ENCODE assay signal across 14 cellular contexts in the genomic region with DNA sequence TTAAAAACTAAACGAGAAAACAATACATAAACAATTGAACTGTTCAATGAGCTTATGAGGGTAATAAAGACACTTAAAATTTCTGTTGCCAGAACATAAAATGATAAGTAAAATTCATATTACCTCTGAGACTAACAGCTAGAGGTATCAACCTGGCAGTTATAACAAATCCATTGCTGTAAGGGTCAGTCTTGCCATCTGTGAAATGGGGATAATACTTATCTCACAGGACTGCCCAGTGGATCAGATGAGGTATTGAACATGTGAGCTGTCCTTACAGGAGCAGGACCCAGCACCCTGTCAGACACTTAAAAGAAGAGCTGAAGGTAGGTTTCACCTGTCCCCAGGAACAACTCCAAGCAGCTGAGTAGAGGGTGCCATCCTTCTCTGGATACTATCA. TPM values are rescaled to one million over a fixed set of nuclear protein-coding genes. Genes with fewer than 3 reads are reported as not detected.
DNase-seq lines count a peak whose midpoint lies in the region; ATAC-seq, FAIRE-seq and TF ChIP-seq lines count a peak whose summit lies in the region.
"Had no signal": no experiment of that assay in that cellular context is flagged by ENCODE, and none has a peak within 500 bp of the region (broad histone marks: within the 10 kb centered on the region; RNA-seq: fewer than 3 reads in every experiment).

No MANE protein-coding gene starts in this region.

- H4K20me1 ChIP-seq in astrocyte (ENCODE audit: insufficient read depth, low read length) = no peaks in the 10 kb centered on the region

- no peaks in the 10 kb centered on the region for H3K36me3 ChIP-seq in CD8-positive, alpha-beta memory T cell (ENCODE audit: insufficient read depth, low read length)
- H3K36me3 ChIP-seq in astrocyte (ENCODE audit: insufficient read depth, low read length) (no peaks in the 10 kb centered on the region), upper lobe of left lung (no peaks in the 10 kb centered on the region)

- H3K9me3 ChIP-seq in A549 (no peaks in the 10 kb centered on the region), astrocyte (ENCODE audit: insufficient read depth, low read depth, low read length) (no peaks in the 10 kb centered on the region), upper lobe of left lung (no peaks in the 10 kb centered on the region)
- H3K9me3 ChIP-seq in CD8-positive, alpha-beta memory T cell (ENCODE audit: low read length) = no peaks in the 10 kb centered on the region

- TF ChIP-seq CTCF in A549 (IDR thresholded peaks at IDR 0.05) = no peak
- no peak for TF ChIP-seq CTCF in astrocyte (IDR thresholded peaks at IDR 0.05; ENCODE audit: insufficient read depth, low read depth, low read length)
- TF ChIP-seq CTCF in mesothelial cell of epicardium (IDR thresholded peaks at IDR 0.05; ENCODE audit: unreplicated experiment) = no peak
- no peak for TF ChIP-seq CTCF in upper lobe of left lung (IDR thresholded peaks at IDR 0.05)

- peak; percentile 13 for FAIRE-seq in A549 (lab: Jason Lieb, UNC)
- peak; percentile 83 for FAIRE-seq in astrocyte (lab: Jason Lieb, UNC)
- FAIRE-seq: A204.1, H54 had no signal

- peak overlapping the region in 5 of 8 donors; percentile 26 to 63 (median 47) for H3K27ac Mint-ChIP-seq in CD8-positive, alpha-beta memory T cell
- H3K27ac Mint-ChIP-seq in astrocyte (ENCODE audit: unreplicated experiment) = no peak overlapping the region
- no peak overlapping the region for H3K27ac Mint-ChIP-seq in mesothelial cell of epicardium

- no peak overlapping the region for H3K4me3 ChIP-seq in A549
- no peak overlapping the region for H3K4me3 ChIP-seq in CD8-positive, alpha-beta memory T cell (ENCODE audit: low read length)
- no peak overlapping the region for H3K4me3 ChIP-seq in astrocyte (ENCODE audit: insufficient read depth, low read depth, low read length)
- H3K4me3 ChIP-seq in upper lobe of left lung = no peak overlapping the region
- H3K4me3 ChIP-seq: GM23248 had no signal

- peaks cover 0 to 12% of the 10 kb centered on the region in 2 donors for H3K27me3 Mint-ChIP-seq in CD8-positive, alpha-beta memory T cell
- no peaks in the 10 kb centered on the region for H3K27me3 Mint-ChIP-seq in astrocyte (ENCODE audit: low read depth, unreplicated experiment)
- no peaks in the 10 kb centered on the region for H3K27me3 Mint-ChIP-seq in mesothelial cell of epicardium (ENCODE audit: low read depth)

- peaks cover 0 to 3% (median 0%) of the 10 kb centered on the region in 3 donors for H3K36me3 Mint-ChIP-seq in CD8-positive, alpha-beta memory T cell
- H3K36me3 Mint-ChIP-seq in astrocyte (ENCODE audit: low read depth, unreplicated experiment) (no peaks in the 10 kb centered on the region), mesothelial cell of epicardium (no peaks in the 10 kb centered on the region)

- H3K27ac ChIP-seq in A549 (no peak overlapping the region), astrocyte (ENCODE audit: low read depth, low read length) (no peak overlapping the region), upper lobe of left lung (no peak overlapping the region)
- H3K27ac ChIP-seq in CD8-positive, alpha-beta memory T cell (ENCODE audit: low read depth, low read length) = no peak overlapping the region
- H3K27ac ChIP-seq: GM23248 had no signal

- no peak for TF ChIP-seq RAD21 in A549 (conservative IDR thresholded peaks at IDR 0.05 in 1 of 2, IDR thresholded peaks at IDR 0.05 in 1 of 2)

- POLR2A ChIA-PET in A549 (lab: Yijun Ruan, JAX) = no interaction called here
- POLR2A ChIA-PET in CD8-positive, alpha-beta memory T cell (lab: Charles Lee) = no interaction called here

- peaks cover 10% of the 10 kb centered on the region; the same call in 1 of the 3 replicates for H3K4me1 ChIP-seq in A549
- H3K4me1 ChIP-seq in CD8-positive, alpha-beta memory T cell (ENCODE audit: insufficient read depth, low read length) = no peaks in the 10 kb centered on the region
- peaks cover 3% of the 10 kb centered on the region for H3K4me1 ChIP-seq in astrocyte (ENCODE audit: insufficient read depth, low read length)
- no peaks in the 10 kb centered on the region for H3K4me1 ChIP-seq in upper lobe of left lung

- H3K4me1 Mint-ChIP-seq in CD8-positive, alpha-beta memory T cell = peaks cover 7 to 10% (median 9%) of the 10 kb centered on the region in 3 donors
- H3K4me1 Mint-ChIP-seq in astrocyte (ENCODE audit: low read depth, unreplicated experiment) = peaks cover 7% of the 10 kb centered on the region
- peaks cover 6% of the 10 kb centered on the region for H3K4me1 Mint-ChIP-seq in mesothelial cell of epicardium

- H3K4me2 ChIP-seq in A549 (no peak overlapping the region), astrocyte (ENCODE audit: low read length) (no peak overlapping the region)

- H3K27me3 ChIP-seq in CD8-positive, alpha-beta memory T cell (ENCODE audit: insufficient read depth, low read length, poor library complexity, severe bottlenecking) = no peaks in the 10 kb centered on the region
- H3K27me3 ChIP-seq in astrocyte (ENCODE audit: insufficient read depth, low read length) = no peaks in the 10 kb centered on the region
- H3K27me3 ChIP-seq in upper lobe of left lung = peaks cover 0 to 4% (median 0%) of the 10 kb centered on the region in 4 donors

- H3K9me3 Mint-ChIP-seq in CD8-positive, alpha-beta memory T cell = no peaks in the 10 kb centered on the region
- no peaks in the 10 kb centered on the region for H3K9me3 Mint-ChIP-seq in astrocyte (ENCODE audit: unreplicated experiment)
- peaks cover 16% of the 10 kb centered on the region for H3K9me3 Mint-ChIP-seq in mesothelial cell of epicardium
- H3K9me3 Mint-ChIP-seq: IgD-negative memory B cell had no signal

- DNase-seq in A549 (ENCODE audit: low read depth in 1 of 2, low spot score in 1 of 2) (no peak), astrocyte (ENCODE audit: low read depth) (no peak), mesothelial cell of epicardium (ENCODE audit: low spot score in 2 of 2, unreplicated experiment in 2 of 2) (no peak), upper lobe of left lung (no peak), SW480 (ENCODE audit: low spot score) (no peak), NCI-H345 treated with DMSO at 0.1 percent for 48 hours (lab: John Stamatoyannopoulos, UW; ENCODE audit: unreplicated experiment) (no peak)
- DNase-seq in CD8-positive, alpha-beta memory T cell = no peak
- DNase-seq: DMS53, GM23248 had no signal

- TF ChIP-seq EP300 in A549 (IDR thresholded peaks at IDR 0.05) (no peak), upper lobe of left lung (IDR thresholded peaks at IDR 0.05) (no peak)

- 90% methylated on average over 1 of the region's 1 CpG for WGBS in A549 (ENCODE audit: missing lambda C conversion rate)
- 51 to 77% methylated on average over 1 of the region's 1 CpG for WGBS in upper lobe of left lung, 2 donors

- no peak overlapping the region for H2AFZ ChIP-seq in astrocyte (ENCODE audit: low read depth, low read length)
- H2AFZ ChIP-seq: GM23248 had no signal

- no peak for TF ChIP-seq POLR2A in A549 (IDR thresholded peaks at IDR 0.05; ENCODE audit: low read length)
- TF ChIP-seq POLR2A in upper lobe of left lung (IDR thresholded peaks at IDR 0.05) = no peak

- CTCF ChIA-PET in A549 (lab: Yijun Ruan, JAX) = interaction anchor here (1.0 kb wide), 1 partner anchor 20 kb away, joined by 5 read pairs; no protein-coding TSS in a partner anchor
- CTCF ChIA-PET in CD8-positive, alpha-beta memory T cell (lab: Charles Lee) = no interaction called here

- ATAC-seq in A549 (no peak), upper lobe of left lung (ENCODE audit: low FRiP score in 2 of 2) (no peak)
- ATAC-seq: HCT116 had no signal

- no peak overlapping the region for H3K9ac ChIP-seq in astrocyte (ENCODE audit: low read length)
- H3K9ac ChIP-seq: GM23248 had no signal

- peak overlapping the region in 2 of 7 donors; percentile 36 to 86 for H3K4me3 Mint-ChIP-seq in CD8-positive, alpha-beta memory T cell
- H3K4me3 Mint-ChIP-seq in astrocyte (ENCODE audit: unreplicated experiment) (peak overlapping the region; percentile 54), mesothelial cell of epicardium (peak overlapping the region; percentile 9)
- H3K4me3 Mint-ChIP-seq: CD14-positive monocyte had no signal

- H3K79me2 ChIP-seq in astrocyte (ENCODE audit: insufficient read depth, low read length) = peaks cover 14% of the 10 kb centered on the region

TF ChIP-seq in A549, 52 proteins besides CTCF, POLR2A, EP300 and RAD21 (continues in another document):
- no peak for TF ChIP-seq POLR2AphosphoS2 (conservative IDR thresholded peaks at IDR 0.05; ENCODE audit: low read length)
- TF ChIP-seq CHD2 (IDR thresholded peaks at IDR 0.05; ENCODE audit: low read length, partially characterized antibody) = no peak

RNA-seq across cellular contexts. Expression of a gene that starts 2.5 kb away (rescaled TPM):
- 3.6 and 6.6 TPM in 2 replicates for polyA plus RNA-seq in A549 (2011; rRNA removed)
- polyA plus RNA-seq in A549 (2012; cell fraction: cytosol; rRNA removed) = 2.6 and 3.7 TPM in 2 replicates
- 0.48 and 1.2 TPM in 2 replicates for polyA plus RNA-seq in A549 (2012; cell fraction: nucleus; rRNA removed)
- polyA plus RNA-seq in A549 (2017; fragmentation: RNase III; extraction: RNeasy Plus Mini Kit Qiagen cat#74134 plus additional on column Dnase treatment) = 18.8 to 24.0 TPM (median 23.9 TPM) in 3 replicates
- 0.68 and 0.95 TPM in 2 replicates for polyA minus RNA-seq in A549 (2011; rRNA and poly(A)+ RNA removed)
- 1 to 10 TPM; 3.9 to 4.3 TPM for total RNA-seq in CD8-positive, alpha-beta memory T cell
- 13.1 TPM for polyA plus RNA-seq in CD8-positive, alpha-beta memory T cell
- total RNA-seq in astrocyte = 13.5 and 15.2 TPM in 2 replicates
- total RNA-seq in mesothelial cell of epicardium = 11.9 to 13.0 TPM (median 11.9 TPM) in 3 replicates
- total RNA-seq in upper lobe of left lung = 10 to 100 TPM; 17.8 to 27.9 (median 25.2) TPM

RNA-seq across cellular contexts. Expression of a gene that starts 18.5 kb away (rescaled TPM):
- polyA plus RNA-seq in A549 (2011; rRNA removed) (29.7 and 40.7 TPM in 2 replicates), A549 (2017; fragmentation: RNase III; extraction: RNeasy Plus Mini Kit Qiagen cat#74134 plus additional on column Dnase treatment) (35.1 to 42.1 TPM (median 40.5 TPM) in 3 replicates)
- polyA plus RNA-seq in A549 (2012; cell fraction: cytosol; rRNA removed) = 18.1 and 18.9 TPM in 2 replicates
- 11.1 and 16.2 TPM in 2 replicates for polyA plus RNA-seq in A549 (2012; cell fraction: nucleus; rRNA removed)
- polyA minus RNA-seq in A549 (2011; rRNA and poly(A)+ RNA removed) = 2.9 and 3.1 TPM in 2 replicates
- total RNA-seq in CD8-positive, alpha-beta memory T cell = 10 to 100 TPM in 1 of 2 experiments, 1 to 10 TPM in 1; 7.9 to 10.3 TPM
- 19.7 TPM for polyA plus RNA-seq in CD8-positive, alpha-beta memory T cell
- total RNA-seq in astrocyte (9.6 and 12.3 TPM in 2 replicates), mesothelial cell of epicardium (17.1 to 18.8 TPM (median 18.7 TPM) in 3 replicates), upper lobe of left lung (10 to 100 TPM; 26.9 to 62.1 (median 48.6) TPM)

RNA-seq across cellular contexts. Expression of a gene that starts 25.0 kb away (rescaled TPM):
- 35.2 and 57.2 TPM in 2 replicates for polyA plus RNA-seq in A549 (2011; rRNA removed)
- polyA plus RNA-seq in A549 (2012; cell fraction: cytosol; rRNA removed) = 18.8 and 23.9 TPM in 2 replicates
- polyA plus RNA-seq in A549 (2012; cell fraction: nucleus; rRNA removed) = 6.9 and 9.6 TPM in 2 replicates
- polyA plus RNA-seq in A549 (2017; fragmentation: RNase III; extraction: RNeasy Plus Mini Kit Qiagen cat#74134 plus additional on column Dnase treatment) = 173 to 195 TPM (median 192 TPM) in 3 replicates
- polyA minus RNA-seq in A549 (2011; rRNA and poly(A)+ RNA removed) = 9.0 and 9.8 TPM in 2 replicates
- total RNA-seq in CD8-positive, alpha-beta memory T cell = 10 to 100 TPM; 10.4 to 11.2 TPM
- 19.7 TPM for polyA plus RNA-seq in CD8-positive, alpha-beta memory T cell
- total RNA-seq in astrocyte = 49.9 and 51.3 TPM in 2 replicates
- 59.8 to 64.6 TPM (median 63.1 TPM) in 3 replicates for total RNA-seq in mesothelial cell of epicardium
- total RNA-seq in upper lobe of left lung = 100 to 1,000 TPM in 2 of 6 donors, 10 to 100 TPM in 4; 68.5 to 141 (median 90.8) TPM

Comparison
In these comparisons a context has a peak if more than half of its experiments do, and no peak if none do; other contexts are left out.
1. H3K27ac Mint-ChIP-seq: peak in CD8-positive, alpha-beta memory T cell (5 of 8); none in astrocyte (single experiment) and mesothelial cell of epicardium (single experiment).